Comparison of ENCODE assay signal across 9 cellular contexts in the genomic region with DNA sequence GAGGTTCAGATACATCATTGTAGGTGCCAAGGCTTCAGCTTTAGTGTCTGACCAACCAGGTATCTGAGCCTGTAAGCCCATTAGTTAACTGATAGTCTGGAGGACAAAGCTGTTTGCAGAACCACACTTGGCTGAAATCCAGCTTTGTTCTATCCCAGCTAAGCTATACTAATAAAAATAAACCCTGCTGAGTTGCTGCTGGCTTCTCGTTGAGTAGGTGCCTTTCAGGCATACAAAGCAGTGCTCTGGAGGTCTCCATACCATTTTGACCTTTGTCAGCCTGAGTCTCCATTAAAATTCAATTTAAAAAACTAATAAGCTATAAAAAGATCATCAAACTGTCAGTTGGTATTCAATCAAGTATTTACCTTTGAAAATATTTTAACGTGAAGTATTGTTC. TPM values are rescaled to one million over a fixed set of nuclear protein-coding genes. Genes with fewer than 3 reads are reported as not detected.
DNase-seq lines count a peak whose midpoint lies in the region; ATAC-seq and TF ChIP-seq lines count a peak whose summit lies in the region.
"Had no signal": no experiment of that assay in that cellular context is flagged by ENCODE, and none has a peak within 500 bp of the region (broad histone marks: within the 10 kb centered on the region; RNA-seq: fewer than 3 reads in every experiment).

No MANE protein-coding gene starts in this region.

- TF ChIP-seq CTCF in GM10248 (IDR thresholded peaks at IDR 0.05; ENCODE audit: control extremely low read depth, extremely low read depth, low read depth, missing control alignments): no peak

- CTCF ChIA-PET in GM10248 (lab: Yijun Ruan, JAX): interaction anchor here (0.9 to 1.3 kb wide), 2 partner anchors 12 kb away, joined by 3 to 4 read pairs; no protein-coding TSS in a partner anchor

- no peak for ATAC-seq in GM21576 (IDR thresholded peaks at IDR 0.05; ENCODE audit: unreplicated experiment)
- no peak for ATAC-seq in HG02981 (IDR thresholded peaks at IDR 0.05; ENCODE audit: unreplicated experiment)

- POLR2A ChIA-PET in GM10248 (lab: Yijun Ruan, JAX): no interaction called here

- peak; percentile 47 to 55 for DNase-seq in SHP77 (lab: John Stamatoyannopoulos, UW)
- no peak for DNase-seq in SHP77 treated with DMSO at 0.1 percent for 48 hours (lab: John Stamatoyannopoulos, UW)
- DNase-seq in NCI-H345 treated with DMSO at 0.1 percent for 48 hours (lab: John Stamatoyannopoulos, UW; ENCODE audit: unreplicated experiment): peak; percentile 96
- peak; percentile 68 to 88 for DNase-seq in dermis microvascular lymphatic vessel endothelial cell (ENCODE audit: low read depth in 2 of 2)
- DNase-seq in smooth muscle cell of the brain vasculature (ENCODE audit: low read depth, low spot score): peak; percentile 59
- DNase-seq in GM10248 (ENCODE audit: extremely low spot score): no peak
- DNase-seq: stimulated activated CD4-positive, alpha-beta T cell treated with anti-CD3 and anti-CD28 coated beads, Interleukin-2, amount 100 ng/mL, for 24 hours had no signal

RNA-seq across cellular contexts. Expression of a gene that starts 22.0 kb away (rescaled TPM):
- total RNA-seq in dermis microvascular lymphatic vessel endothelial cell: 41.0 and 45.1 TPM in 2 replicates

Comparison
In these comparisons a context has a peak if more than half of its experiments do, and no peak if none do; other contexts are left out.
1. DNase-seq: peak in SHP77 (2 of 2), NCI-H345 treated with DMSO at 0.1 percent for 48 hours (single experiment), dermis microvascular lymphatic vessel endothelial cell (2 of 2) and smooth muscle cell of the brain vasculature (single experiment); none in SHP77 treated with DMSO at 0.1 percent for 48 hours (single experiment) and GM10248 (single experiment).